ENCODE assay signal across 17 cellular contexts in the genomic region with DNA sequence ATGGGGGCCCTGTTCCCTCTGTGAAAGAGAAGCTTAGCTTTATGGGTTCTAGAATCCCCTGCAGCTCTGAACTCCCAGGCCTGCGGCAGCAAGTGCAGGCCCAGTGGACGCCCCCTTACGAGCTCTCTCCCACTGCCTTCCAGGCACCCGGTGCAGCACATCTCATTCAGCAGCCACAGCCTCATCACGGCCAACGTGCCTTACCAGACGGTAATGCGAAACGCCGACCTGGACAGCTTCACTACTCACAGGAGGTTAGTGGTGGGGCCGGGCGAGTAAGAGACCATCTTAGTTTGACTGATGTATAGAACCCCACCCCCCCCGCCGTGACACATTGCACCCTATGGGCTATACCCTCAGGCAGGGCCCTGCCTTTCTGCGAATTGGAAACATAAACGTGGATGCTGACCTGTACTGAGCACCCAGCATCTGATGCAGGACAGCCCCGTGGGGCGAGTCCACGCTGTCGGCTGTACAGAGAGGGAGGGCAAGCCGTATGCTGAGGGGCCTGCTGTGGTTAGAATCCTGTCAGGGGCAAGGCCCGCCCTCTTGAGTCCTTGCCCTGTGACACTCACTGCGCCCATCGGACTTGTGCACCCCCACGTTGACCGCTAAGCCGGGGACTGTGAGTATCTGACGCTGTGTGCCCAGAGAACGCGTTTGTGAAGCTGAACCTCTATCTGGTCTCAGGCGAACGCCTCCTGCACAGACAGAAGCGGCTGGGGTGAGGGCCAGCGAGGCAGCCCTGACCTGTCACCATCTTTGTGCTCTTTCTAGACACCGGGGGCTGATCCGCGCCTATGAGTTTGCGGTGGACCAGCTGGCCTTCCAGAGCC.
DNase-seq lines count a peak whose midpoint lies in the region; ATAC-seq and TF ChIP-seq lines count a peak whose summit lies in the region.
"Had no signal": no experiment of that assay in that cellular context is flagged by ENCODE, and none has a peak within 500 bp of the region (broad histone marks: within the 10 kb centered on the region; RNA-seq: fewer than 3 reads in every experiment).

No MANE protein-coding gene starts in this region.

- H3K18ac ChIP-seq in neuronal stem cell (ENCODE audit: low read length), result peak overlapping the region; percentile 33

- no peak overlapping the region for H2BK120ac ChIP-seq in neuronal stem cell (ENCODE audit: low read depth, low read length)

- no peak for TF ChIP-seq POLR2A in GM18505 (IDR thresholded peaks at IDR 0.05; ENCODE audit: borderline replicate concordance, extremely low read depth, insufficient read depth, insufficient read length)

- CTCF ChIA-PET in SK-N-SH (lab: Yijun Ruan, JAX), result interaction anchor here (0.6 to 7.7 kb wide), 11 partner anchors 9 to 324 kb away, joined by 3 to 96 read pairs (median 3); a partner anchor contains a TSS

- H3K27ac ChIP-seq in Karpas-422 (ENCODE audit: low read length) (peak overlapping the region; percentile 72; the same call in 1 of the 2 replicates), coronary artery (no peak overlapping the region), neuronal stem cell (replicated peaks; ENCODE audit: low read length) (no peak overlapping the region), SK-N-SH (ENCODE audit: low read depth in 2 of 2, low read length in 1 of 2) (no peak overlapping the region)

- no peak overlapping the region for H4K8ac ChIP-seq in neuronal stem cell (ENCODE audit: low read depth, low read length)

- H4K91ac ChIP-seq in neuronal stem cell (ENCODE audit: low read depth, low read length, poor library complexity), result no peak overlapping the region

- no peak overlapping the region for H2AFZ ChIP-seq in Karpas-422 (ENCODE audit: low read length)
- H2AFZ ChIP-seq in neuronal stem cell (ENCODE audit: low read length), result no peak overlapping the region
- no peak overlapping the region for H2AFZ ChIP-seq in SK-N-SH (ENCODE audit: low read depth)

- TF ChIP-seq RAD21 in SK-N-SH (IDR thresholded peaks at IDR 0.05; ENCODE audit: low read length), result no peak

- ATAC-seq in GM18505 (IDR thresholded peaks at IDR 0.05; ENCODE audit: unreplicated experiment), result no peak

- DNase-seq in H7, result peak; percentile 21
- DNase-seq in Karpas-422, result no peak
- peak; percentile 68 for DNase-seq in coronary artery (ENCODE audit: low spot score)
- no peak for DNase-seq in neuronal stem cell (ENCODE audit: low spot score)
- DNase-seq in SK-N-SH, result no peak
- DNase-seq in stimulated activated CD4-positive, alpha-beta T cell treated with anti-CD3 and anti-CD28 coated beads, Interleukin-4, amount 100 ng/mL, for 24 hours, result no peak
- DNase-seq: ACHN; COR-L47; EL; MV-4-11; NCI-H1417 treated with DMSO at 0.1 percent for 48 hours; NCI-H2171 treated with DMSO at 0.1 percent for 48 hours; NCI-H446 treated with DMSO at 0.1 percent for 48 hours; NK-92 treated with Interleukin-12 subunit alpha and Interleukin-12 subunit beta, amount 100 ng/mL, for 24 hours; OCI-M1; SIG-M5 had no signal

- H3K36me3 ChIP-seq in H7 (replicated peaks; ENCODE audit: control insufficient read depth, insufficient read depth, low read length), result peaks cover 9% of the 10 kb centered on the region
- H3K36me3 ChIP-seq in Karpas-422 (ENCODE audit: insufficient read depth, low read length), result peaks cover 51% of the 10 kb centered on the region
- peaks cover 48 to 75% of the 10 kb centered on the region in 2 donors for H3K36me3 ChIP-seq in neuronal stem cell (replicated peaks in 1 of 2; ENCODE audit: control insufficient read depth in 2 of 2, insufficient read depth in 2 of 2, low read length in 2 of 2)
- peaks cover 26 to 76% of the 10 kb centered on the region in 2 experiments for H3K36me3 ChIP-seq in SK-N-SH (replicated peaks in 1 of 2; ENCODE audit: control insufficient read depth in 1 of 2, insufficient read depth in 2 of 2, low read length in 1 of 2)

- TF ChIP-seq CTCF in coronary artery (IDR thresholded peaks at IDR 0.05) (no peak), SK-N-SH (IDR thresholded peaks at IDR 0.05) (no peak)

- H3K23ac ChIP-seq in neuronal stem cell (ENCODE audit: low read depth, low read length, poor library complexity), result no peak overlapping the region

- no peak overlapping the region for H2BK15ac ChIP-seq in neuronal stem cell (ENCODE audit: low read length)

- H2AK5ac ChIP-seq in neuronal stem cell (ENCODE audit: low read depth, low read length), result no peak overlapping the region

- no peak overlapping the region for H2BK5ac ChIP-seq in neuronal stem cell (ENCODE audit: low read length)

- POLR2A ChIA-PET in SK-N-SH (lab: Yijun Ruan, JAX), result no interaction called here

- no peak overlapping the region for H3K4ac ChIP-seq in neuronal stem cell (ENCODE audit: low read length)

- no peaks in the 10 kb centered on the region for H3F3A ChIP-seq in SK-N-SH (replicated peaks; ENCODE audit: insufficient read depth)

- H3K4me3 ChIP-seq in H7 (ENCODE audit: insufficient read depth, low read depth, low read length), result no peak overlapping the region
- no peak overlapping the region for H3K4me3 ChIP-seq in Karpas-422 (ENCODE audit: low read length)
- H3K4me3 ChIP-seq in coronary artery, result no peak overlapping the region
- peak overlapping the region in 1 of 2 donors; percentile 43 for H3K4me3 ChIP-seq in neuronal stem cell (ENCODE audit: low read length in 2 of 2)
- no peak overlapping the region for H3K4me3 ChIP-seq in SK-N-SH (ENCODE audit: low read depth in 2 of 2, low read length in 1 of 2)

- H3K9ac ChIP-seq in Karpas-422 (ENCODE audit: low read length), result no peak overlapping the region
- no peak overlapping the region for H3K9ac ChIP-seq in neuronal stem cell (ENCODE audit: low read depth, low read length, poor library complexity)
- no peak overlapping the region for H3K9ac ChIP-seq in SK-N-SH

- H3K9me3 ChIP-seq in Karpas-422 (ENCODE audit: low read length) (no peaks in the 10 kb centered on the region), neuronal stem cell (replicated peaks in 1 of 2; ENCODE audit: control insufficient read depth in 2 of 2, insufficient read depth in 1 of 2, low read depth in 1 of 2, low read length in 2 of 2) (no peaks in the 10 kb centered on the region), SK-N-SH (no peaks in the 10 kb centered on the region)

- no peaks in the 10 kb centered on the region for H4K20me1 ChIP-seq in Karpas-422 (ENCODE audit: insufficient read depth, low read depth, low read length)
- no peaks in the 10 kb centered on the region for H4K20me1 ChIP-seq in SK-N-SH (ENCODE audit: insufficient read depth)

- WGBS in neuronal stem cell (ENCODE audit: extremely low coverage in 2 of 2, insufficient read length in 2 of 2, insufficient replicate concordance in 1 of 2), 2 donors, result no CpG with 5 or more reads among the region's 38 CpGs
- 98% methylated on average over 32 of the region's 38 CpGs for WGBS in SK-N-SH (ENCODE audit: low lambda C conversion rate)

- H3K79me2 ChIP-seq in Karpas-422 (ENCODE audit: low read length), result no peaks in the 10 kb centered on the region
- H3K79me2 ChIP-seq in SK-N-SH (ENCODE audit: insufficient read depth), result no peaks in the 10 kb centered on the region

- H3K9me2 ChIP-seq in Karpas-422 (replicated peaks; ENCODE audit: insufficient read depth, low read length) (no peaks in the 10 kb centered on the region), SK-N-SH (no peaks in the 10 kb centered on the region)

- H3K14ac ChIP-seq in neuronal stem cell (ENCODE audit: low read length), result no peak overlapping the region

- H3K4me1 ChIP-seq in Karpas-422 (ENCODE audit: low read length) (peaks cover 63% of the 10 kb centered on the region), neuronal stem cell (ENCODE audit: control insufficient read depth in 2 of 2, insufficient read depth in 1 of 2, low read depth in 1 of 2, low read length in 2 of 2) (peaks cover 3% of the 10 kb centered on the region in 2 donors), SK-N-SH (ENCODE audit: control insufficient read depth in 1 of 2, insufficient read depth in 2 of 2, low read depth in 1 of 2, low read length in 1 of 2) (peaks cover 0 to 10% of the 10 kb centered on the region in 2 experiments; a peak in 1 of 4 replicates)

- TF ChIP-seq EP300 in SK-N-SH (IDR thresholded peaks at IDR 0.05; ENCODE audit: borderline replicate concordance in 1 of 2, low read depth in 1 of 2, low read length in 1 of 2), result no peak

- peaks cover 3% of the 10 kb centered on the region for H3K79me1 ChIP-seq in neuronal stem cell (ENCODE audit: low read depth, low read length)

- no peak overlapping the region for H2BK12ac ChIP-seq in neuronal stem cell (ENCODE audit: low read length)

- H3K4me2 ChIP-seq in Karpas-422 (ENCODE audit: low read depth, low read length, poor library complexity, severe bottlenecking) (no peak overlapping the region), neuronal stem cell (ENCODE audit: insufficient read depth, low read length, poor library complexity, severe bottlenecking) (no peak overlapping the region), SK-N-SH (no peak overlapping the region)

- H3K27me3 ChIP-seq in H7 (ENCODE audit: control insufficient read depth, insufficient read depth, low read length) (no peaks in the 10 kb centered on the region), Karpas-422 (ENCODE audit: low read length) (no peaks in the 10 kb centered on the region), neuronal stem cell (ENCODE audit: control insufficient read depth in 3 of 3, insufficient read depth in 3 of 3, low read depth in 1 of 3, low read length in 3 of 3) (no peaks in the 10 kb centered on the region), SK-N-SH (ENCODE audit: insufficient read depth) (no peaks in the 10 kb centered on the region)

TF ChIP-seq in SK-N-SH, 30 proteins besides CTCF, POLR2A, EP300 and RAD21 (continues in another document):
- no peak for TF ChIP-seq POLR2AphosphoS5 (IDR thresholded peaks at IDR 0.05; ENCODE audit: low read depth, low read length)
- TF ChIP-seq, protein P1, sequence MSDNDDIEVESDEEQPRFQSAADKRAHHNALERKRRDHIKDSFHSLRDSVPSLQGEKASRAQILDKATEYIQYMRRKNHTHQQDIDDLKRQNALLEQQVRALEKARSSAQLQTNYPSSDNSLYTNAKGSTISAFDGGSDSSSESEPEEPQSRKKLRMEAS (IDR thresholded peaks at IDR 0.05; ENCODE audit: low read depth), result no peak
- TF ChIP-seq, protein P2, sequence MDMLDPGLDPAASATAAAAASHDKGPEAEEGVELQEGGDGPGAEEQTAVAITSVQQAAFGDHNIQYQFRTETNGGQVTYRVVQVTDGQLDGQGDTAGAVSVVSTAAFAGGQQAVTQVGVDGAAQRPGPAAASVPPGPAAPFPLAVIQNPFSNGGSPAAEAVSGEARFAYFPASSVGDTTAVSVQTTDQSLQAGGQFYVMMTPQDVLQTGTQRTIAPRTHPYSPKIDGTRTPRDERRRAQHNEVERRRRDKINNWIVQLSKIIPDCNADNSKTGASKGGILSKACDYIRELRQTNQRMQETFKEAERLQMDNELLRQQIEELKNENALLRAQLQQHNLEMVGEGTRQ (IDR thresholded peaks at IDR 0.05; ENCODE audit: borderline replicate concordance, low read depth, low read length), result no peak
- no peak for TF ChIP-seq CHD2 (IDR thresholded peaks at IDR 0.05; ENCODE audit: low read length, partially characterized antibody)
- no peak for TF ChIP-seq EZH2phosphoT487 (IDR thresholded peaks at IDR 0.05; ENCODE audit: borderline replicate concordance, low read depth)
- TF ChIP-seq ELF1 (IDR thresholded peaks at IDR 0.05), result no peak
- no peak for TF ChIP-seq RCOR1 (IDR thresholded peaks at IDR 0.05; ENCODE audit: low read length)
- TF ChIP-seq FOSL2 (IDR thresholded peaks at IDR 0.05; ENCODE audit: borderline replicate concordance, low read depth), result no peak

Comparison
In these comparisons a context has a peak if more than half of its experiments do, and no peak if none do; other contexts are left out.
1. DNase-seq: peak in H7 (single experiment) and coronary artery (single experiment); none in Karpas-422 (single experiment), neuronal stem cell (single experiment), SK-N-SH (single experiment) and stimulated activated CD4-positive, alpha-beta T cell treated with anti-CD3 and anti-CD28 coated beads, Interleukin-4, amount 100 ng/mL, for 24 hours (single experiment).